1 cellular context compared by ENCODE assay signal in the genomic region with DNA sequence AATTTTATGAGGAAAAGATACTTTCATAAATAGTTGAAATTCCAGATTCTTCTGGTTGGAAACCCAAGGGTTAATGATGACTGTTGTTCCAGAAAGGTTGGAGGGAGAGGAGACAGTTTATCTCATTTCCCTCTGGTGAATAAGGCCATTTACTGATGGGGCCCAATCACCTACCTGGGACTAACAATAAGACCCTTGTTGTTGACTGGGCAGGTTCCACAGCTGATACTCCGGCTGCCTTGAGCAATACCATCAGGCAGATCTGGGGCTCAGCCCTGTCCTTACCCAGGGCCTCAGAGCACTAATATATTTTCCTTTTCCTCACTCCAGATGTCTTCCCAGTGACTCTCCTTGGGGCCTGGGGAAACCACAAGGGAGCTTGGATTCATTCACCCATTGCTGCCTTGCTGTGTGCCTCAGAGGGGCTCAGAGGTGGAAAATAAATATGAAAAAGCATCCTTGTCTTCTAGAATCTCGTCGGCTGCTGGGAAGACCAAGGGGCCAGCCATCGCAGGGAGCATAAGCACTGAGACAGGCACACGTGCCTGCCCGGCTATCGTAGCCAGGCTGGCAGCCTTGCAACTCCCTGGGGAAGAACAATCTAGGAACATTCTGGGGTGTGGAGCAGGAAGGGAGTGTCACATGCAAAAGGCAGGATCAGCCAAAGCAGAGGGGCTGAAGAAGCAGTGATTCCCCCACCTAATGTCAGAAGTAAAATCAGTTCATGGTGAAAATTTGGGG.
A peak's percentile ranks its signal among the peaks of the same experiment; 100 is the strongest.
TF ChIP-seq lines count a peak whose summit lies in the region.

No MANE protein-coding gene starts in this region.

TF ChIP-seq in HepG2, 621 proteins besides CTCF, POLR2A, EP300 and RAD21 (continues in another document):
- no peak for TF ChIP-seq LCORL (IDR thresholded peaks at IDR 0.05)
- TF ChIP-seq LCORL (CRISPR knock-in tag; IDR thresholded peaks at IDR 0.05), result peak; percentile 35; the same call in 1 of the 2 replicates
- TF ChIP-seq KAT7 (CRISPR knock-in tag; IDR thresholded peaks at IDR 0.05; ENCODE audit: borderline replicate concordance), result no peak
- TF ChIP-seq, protein P1, sequence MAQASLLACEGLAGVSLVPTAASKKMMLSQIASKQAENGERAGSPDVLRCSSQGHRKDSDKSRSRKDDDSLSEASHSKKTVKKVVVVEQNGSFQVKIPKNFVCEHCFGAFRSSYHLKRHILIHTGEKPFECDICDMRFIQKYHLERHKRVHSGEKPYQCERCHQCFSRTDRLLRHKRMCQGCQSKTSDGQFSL (CRISPR knock-in tag; IDR thresholded peaks at IDR 0.05), result no peak
- TF ChIP-seq, protein P2, sequence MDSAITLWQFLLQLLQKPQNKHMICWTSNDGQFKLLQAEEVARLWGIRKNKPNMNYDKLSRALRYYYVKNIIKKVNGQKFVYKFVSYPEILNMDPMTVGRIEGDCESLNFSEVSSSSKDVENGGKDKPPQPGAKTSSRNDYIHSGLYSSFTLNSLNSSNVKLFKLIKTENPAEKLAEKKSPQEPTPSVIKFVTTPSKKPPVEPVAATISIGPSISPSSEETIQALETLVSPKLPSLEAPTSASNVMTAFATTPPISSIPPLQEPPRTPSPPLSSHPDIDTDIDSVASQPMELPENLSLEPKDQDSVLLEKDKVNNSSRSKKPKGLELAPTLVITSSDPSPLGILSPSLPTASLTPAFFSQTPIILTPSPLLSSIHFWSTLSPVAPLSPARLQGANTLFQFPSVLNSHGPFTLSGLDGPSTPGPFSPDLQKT (CRISPR knock-in tag; IDR thresholded peaks at IDR 0.05; ENCODE audit: borderline replicate concordance), result no peak
- TF ChIP-seq, protein P3, sequence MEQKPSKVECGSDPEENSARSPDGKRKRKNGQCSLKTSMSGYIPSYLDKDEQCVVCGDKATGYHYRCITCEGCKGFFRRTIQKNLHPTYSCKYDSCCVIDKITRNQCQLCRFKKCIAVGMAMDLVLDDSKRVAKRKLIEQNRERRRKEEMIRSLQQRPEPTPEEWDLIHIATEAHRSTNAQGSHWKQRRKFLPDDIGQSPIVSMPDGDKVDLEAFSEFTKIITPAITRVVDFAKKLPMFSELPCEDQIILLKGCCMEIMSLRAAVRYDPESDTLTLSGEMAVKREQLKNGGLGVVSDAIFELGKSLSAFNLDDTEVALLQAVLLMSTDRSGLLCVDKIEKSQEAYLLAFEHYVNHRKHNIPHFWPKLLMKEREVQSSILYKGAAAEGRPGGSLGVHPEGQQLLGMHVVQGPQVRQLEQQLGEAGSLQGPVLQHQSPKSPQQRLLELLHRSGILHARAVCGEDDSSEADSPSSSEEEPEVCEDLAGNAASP (CRISPR knock-in tag; IDR thresholded peaks at IDR 0.05; ENCODE audit: borderline replicate concordance), result peak; percentile 47; the same call in 1 of the 2 replicates
- no peak for TF ChIP-seq FIP1L1 (IDR thresholded peaks at IDR 0.05; ENCODE audit: borderline replicate concordance, insufficient read depth, low read depth, low read length)
- TF ChIP-seq, protein P4, sequence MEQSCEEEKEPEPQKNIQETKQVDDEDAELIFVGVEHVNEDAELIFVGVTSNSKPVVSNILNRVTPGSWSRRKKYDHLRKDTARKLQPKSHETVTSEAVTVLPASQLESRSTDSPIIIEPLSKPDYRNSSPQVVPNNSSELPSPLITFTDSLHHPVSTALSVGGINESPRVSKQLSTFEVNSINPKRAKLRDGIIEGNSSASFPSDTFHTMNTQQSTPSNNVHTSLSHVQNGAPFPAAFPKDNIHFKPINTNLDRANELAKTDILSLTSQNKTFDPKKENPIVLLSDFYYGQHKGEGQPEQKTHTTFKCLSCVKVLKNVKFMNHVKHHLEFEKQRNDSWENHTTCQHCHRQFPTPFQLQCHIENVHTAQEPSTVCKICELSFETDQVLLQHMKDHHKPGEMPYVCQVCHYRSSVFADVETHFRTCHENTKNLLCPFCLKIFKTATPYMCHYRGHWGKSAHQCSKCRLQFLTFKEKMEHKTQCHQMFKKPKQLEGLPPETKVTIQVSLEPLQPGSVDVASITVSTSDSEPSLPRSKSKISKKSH (CRISPR knock-in tag; IDR thresholded peaks at IDR 0.05; ENCODE audit: borderline replicate concordance), result no peak
- no peak for TF ChIP-seq CHCHD3 (CRISPR knock-in tag; IDR thresholded peaks at IDR 0.05)
- TF ChIP-seq ZNF441 (CRISPR knock-in tag; IDR thresholded peaks at IDR 0.05; ENCODE audit: borderline replicate concordance), result no peak
- TF ChIP-seq HNF4G (IDR thresholded peaks at IDR 0.05; ENCODE audit: borderline replicate concordance, low read depth, low read length), result no peak
- TF ChIP-seq HNF4G (CRISPR knock-in tag; IDR thresholded peaks at IDR 0.05; ENCODE audit: borderline replicate concordance, low read depth), result no peak
- no peak for TF ChIP-seq RXRA (CRISPR knock-in tag; IDR thresholded peaks at IDR 0.05)
- no peak for TF ChIP-seq ZNF337 (CRISPR knock-in tag; IDR thresholded peaks at IDR 0.05; ENCODE audit: borderline replicate concordance, low read depth)
- TF ChIP-seq, protein P5, sequence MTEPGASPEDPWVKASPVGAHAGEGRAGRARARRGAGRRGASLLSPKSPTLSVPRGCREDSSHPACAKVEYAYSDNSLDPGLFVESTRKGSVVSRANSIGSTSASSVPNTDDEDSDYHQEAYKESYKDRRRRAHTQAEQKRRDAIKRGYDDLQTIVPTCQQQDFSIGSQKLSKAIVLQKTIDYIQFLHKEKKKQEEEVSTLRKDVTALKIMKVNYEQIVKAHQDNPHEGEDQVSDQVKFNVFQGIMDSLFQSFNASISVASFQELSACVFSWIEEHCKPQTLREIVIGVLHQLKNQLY (CRISPR knock-in tag; IDR thresholded peaks at IDR 0.05), result no peak
- TF ChIP-seq, protein P6, sequence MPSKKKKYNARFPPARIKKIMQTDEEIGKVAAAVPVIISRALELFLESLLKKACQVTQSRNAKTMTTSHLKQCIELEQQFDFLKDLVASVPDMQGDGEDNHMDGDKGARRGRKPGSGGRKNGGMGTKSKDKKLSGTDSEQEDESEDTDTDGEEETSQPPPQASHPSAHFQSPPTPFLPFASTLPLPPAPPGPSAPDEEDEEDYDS (CRISPR knock-in tag; IDR thresholded peaks at IDR 0.05), result 0 out of 2 replicates have a peak, but pooled peaks have one; percentile 36
- no peak for TF ChIP-seq ZNF788 (CRISPR knock-in tag; IDR thresholded peaks at IDR 0.05; ENCODE audit: borderline replicate concordance)
- TF ChIP-seq, protein P7, sequence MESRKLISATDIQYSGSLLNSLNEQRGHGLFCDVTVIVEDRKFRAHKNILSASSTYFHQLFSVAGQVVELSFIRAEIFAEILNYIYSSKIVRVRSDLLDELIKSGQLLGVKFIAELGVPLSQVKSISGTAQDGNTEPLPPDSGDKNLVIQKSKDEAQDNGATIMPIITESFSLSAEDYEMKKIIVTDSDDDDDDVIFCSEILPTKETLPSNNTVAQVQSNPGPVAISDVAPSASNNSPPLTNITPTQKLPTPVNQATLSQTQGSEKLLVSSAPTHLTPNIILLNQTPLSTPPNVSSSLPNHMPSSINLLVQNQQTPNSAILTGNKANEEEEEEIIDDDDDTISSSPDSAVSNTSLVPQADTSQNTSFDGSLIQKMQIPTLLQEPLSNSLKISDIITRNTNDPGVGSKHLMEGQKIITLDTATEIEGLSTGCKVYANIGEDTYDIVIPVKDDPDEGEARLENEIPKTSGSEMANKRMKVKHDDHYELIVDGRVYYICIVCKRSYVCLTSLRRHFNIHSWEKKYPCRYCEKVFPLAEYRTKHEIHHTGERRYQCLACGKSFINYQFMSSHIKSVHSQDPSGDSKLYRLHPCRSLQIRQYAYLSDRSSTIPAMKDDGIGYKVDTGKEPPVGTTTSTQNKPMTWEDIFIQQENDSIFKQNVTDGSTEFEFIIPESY (CRISPR knock-in tag; IDR thresholded peaks at IDR 0.05), result no peak
- TF ChIP-seq ZNF260 (CRISPR knock-in tag; IDR thresholded peaks at IDR 0.05; ENCODE audit: borderline replicate concordance, low read depth), result no peak
- no peak for TF ChIP-seq KLF13 (CRISPR knock-in tag; IDR thresholded peaks at IDR 0.05)
- no peak for TF ChIP-seq ZNF501 (CRISPR knock-in tag; IDR thresholded peaks at IDR 0.05)
- no peak for TF ChIP-seq ELF4 (CRISPR knock-in tag; IDR thresholded peaks at IDR 0.05; ENCODE audit: borderline replicate concordance)
- TF ChIP-seq DNMT3B (CRISPR knock-in tag; conservative IDR thresholded peaks at IDR 0.05), result no peak
- no peak for TF ChIP-seq ZNF12 (CRISPR knock-in tag; IDR thresholded peaks at IDR 0.05)
- TF ChIP-seq ZFP36 (IDR thresholded peaks at IDR 0.05; ENCODE audit: borderline replicate concordance, low read depth, low read length, partially characterized antibody), result no peak
- TF ChIP-seq, protein P8, sequence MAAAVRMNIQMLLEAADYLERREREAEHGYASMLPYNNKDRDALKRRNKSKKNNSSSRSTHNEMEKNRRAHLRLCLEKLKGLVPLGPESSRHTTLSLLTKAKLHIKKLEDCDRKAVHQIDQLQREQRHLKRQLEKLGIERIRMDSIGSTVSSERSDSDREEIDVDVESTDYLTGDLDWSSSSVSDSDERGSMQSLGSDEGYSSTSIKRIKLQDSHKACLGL (CRISPR knock-in tag; IDR thresholded peaks at IDR 0.05), result no peak
- no peak for TF ChIP-seq XBP1 (CRISPR knock-in tag; IDR thresholded peaks at IDR 0.05)
- TF ChIP-seq, protein P9, sequence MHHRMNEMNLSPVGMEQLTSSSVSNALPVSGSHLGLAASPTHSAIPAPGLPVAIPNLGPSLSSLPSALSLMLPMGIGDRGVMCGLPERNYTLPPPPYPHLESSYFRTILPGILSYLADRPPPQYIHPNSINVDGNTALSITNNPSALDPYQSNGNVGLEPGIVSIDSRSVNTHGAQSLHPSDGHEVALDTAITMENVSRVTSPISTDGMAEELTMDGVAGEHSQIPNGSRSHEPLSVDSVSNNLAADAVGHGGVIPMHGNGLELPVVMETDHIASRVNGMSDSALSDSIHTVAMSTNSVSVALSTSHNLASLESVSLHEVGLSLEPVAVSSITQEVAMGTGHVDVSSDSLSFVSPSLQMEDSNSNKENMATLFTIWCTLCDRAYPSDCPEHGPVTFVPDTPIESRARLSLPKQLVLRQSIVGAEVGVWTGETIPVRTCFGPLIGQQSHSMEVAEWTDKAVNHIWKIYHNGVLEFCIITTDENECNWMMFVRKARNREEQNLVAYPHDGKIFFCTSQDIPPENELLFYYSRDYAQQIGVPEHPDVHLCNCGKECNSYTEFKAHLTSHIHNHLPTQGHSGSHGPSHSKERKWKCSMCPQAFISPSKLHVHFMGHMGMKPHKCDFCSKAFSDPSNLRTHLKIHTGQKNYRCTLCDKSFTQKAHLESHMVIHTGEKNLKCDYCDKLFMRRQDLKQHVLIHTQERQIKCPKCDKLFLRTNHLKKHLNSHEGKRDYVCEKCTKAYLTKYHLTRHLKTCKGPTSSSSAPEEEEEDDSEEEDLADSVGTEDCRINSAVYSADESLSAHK (CRISPR knock-in tag; IDR thresholded peaks at IDR 0.05; ENCODE audit: borderline replicate concordance), result no peak
- TF ChIP-seq NCOR1 (IDR thresholded peaks at IDR 0.05; ENCODE audit: borderline replicate concordance, low read length), result no peak; the same call in 1 of the 2 replicates
- no peak for TF ChIP-seq ETV6 (CRISPR knock-in tag; conservative IDR thresholded peaks at IDR 0.05)
- no peak for TF ChIP-seq KDM3A (CRISPR knock-in tag; IDR thresholded peaks at IDR 0.05; ENCODE audit: low read depth)
- no peak for TF ChIP-seq SIX1 (CRISPR knock-in tag; IDR thresholded peaks at IDR 0.05; ENCODE audit: borderline replicate concordance)
- no peak for TF ChIP-seq ZNF224 (CRISPR knock-in tag; IDR thresholded peaks at IDR 0.05)
- no peak for TF ChIP-seq ATF1 (CRISPR knock-in tag; IDR thresholded peaks at IDR 0.05)
- TF ChIP-seq, protein P10, sequence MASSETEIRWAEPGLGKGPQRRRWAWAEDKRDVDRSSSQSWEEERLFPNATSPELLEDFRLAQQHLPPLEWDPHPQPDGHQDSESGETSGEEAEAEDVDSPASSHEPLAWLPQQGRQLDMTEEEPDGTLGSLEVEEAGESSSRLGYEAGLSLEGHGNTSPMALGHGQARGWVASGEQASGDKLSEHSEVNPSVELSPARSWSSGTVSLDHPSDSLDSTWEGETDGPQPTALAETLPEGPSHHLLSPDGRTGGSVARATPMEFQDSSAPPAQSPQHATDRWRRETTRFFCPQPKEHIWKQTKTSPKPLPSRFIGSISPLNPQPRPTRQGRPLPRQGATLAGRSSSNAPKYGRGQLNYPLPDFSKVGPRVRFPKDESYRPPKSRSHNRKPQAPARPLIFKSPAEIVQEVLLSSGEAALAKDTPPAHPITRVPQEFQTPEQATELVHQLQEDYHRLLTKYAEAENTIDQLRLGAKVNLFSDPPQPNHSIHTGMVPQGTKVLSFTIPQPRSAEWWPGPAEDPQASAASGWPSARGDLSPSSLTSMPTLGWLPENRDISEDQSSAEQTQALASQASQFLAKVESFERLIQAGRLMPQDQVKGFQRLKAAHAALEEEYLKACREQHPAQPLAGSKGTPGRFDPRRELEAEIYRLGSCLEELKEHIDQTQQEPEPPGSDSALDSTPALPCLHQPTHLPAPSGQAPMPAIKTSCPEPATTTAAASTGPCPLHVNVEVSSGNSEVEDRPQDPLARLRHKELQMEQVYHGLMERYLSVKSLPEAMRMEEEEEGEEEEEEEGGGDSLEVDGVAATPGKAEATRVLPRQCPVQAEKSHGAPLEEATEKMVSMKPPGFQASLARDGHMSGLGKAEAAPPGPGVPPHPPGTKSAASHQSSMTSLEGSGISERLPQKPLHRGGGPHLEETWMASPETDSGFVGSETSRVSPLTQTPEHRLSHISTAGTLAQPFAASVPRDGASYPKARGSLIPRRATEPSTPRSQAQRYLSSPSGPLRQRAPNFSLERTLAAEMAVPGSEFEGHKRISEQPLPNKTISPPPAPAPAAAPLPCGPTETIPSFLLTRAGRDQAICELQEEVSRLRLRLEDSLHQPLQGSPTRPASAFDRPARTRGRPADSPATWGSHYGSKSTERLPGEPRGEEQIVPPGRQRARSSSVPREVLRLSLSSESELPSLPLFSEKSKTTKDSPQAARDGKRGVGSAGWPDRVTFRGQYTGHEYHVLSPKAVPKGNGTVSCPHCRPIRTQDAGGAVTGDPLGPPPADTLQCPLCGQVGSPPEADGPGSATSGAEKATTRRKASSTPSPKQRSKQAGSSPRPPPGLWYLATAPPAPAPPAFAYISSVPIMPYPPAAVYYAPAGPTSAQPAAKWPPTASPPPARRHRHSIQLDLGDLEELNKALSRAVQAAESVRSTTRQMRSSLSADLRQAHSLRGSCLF (CRISPR knock-in tag; IDR thresholded peaks at IDR 0.05; ENCODE audit: borderline replicate concordance), result no peak
- peak; percentile 72 for TF ChIP-seq FOXO1 (CRISPR knock-in tag; IDR thresholded peaks at IDR 0.05)
- no peak for TF ChIP-seq ZNF792 (CRISPR knock-in tag; IDR thresholded peaks at IDR 0.05)
- TF ChIP-seq ZNF451 (CRISPR knock-in tag; IDR thresholded peaks at IDR 0.05), result no peak
- TF ChIP-seq, protein P11, sequence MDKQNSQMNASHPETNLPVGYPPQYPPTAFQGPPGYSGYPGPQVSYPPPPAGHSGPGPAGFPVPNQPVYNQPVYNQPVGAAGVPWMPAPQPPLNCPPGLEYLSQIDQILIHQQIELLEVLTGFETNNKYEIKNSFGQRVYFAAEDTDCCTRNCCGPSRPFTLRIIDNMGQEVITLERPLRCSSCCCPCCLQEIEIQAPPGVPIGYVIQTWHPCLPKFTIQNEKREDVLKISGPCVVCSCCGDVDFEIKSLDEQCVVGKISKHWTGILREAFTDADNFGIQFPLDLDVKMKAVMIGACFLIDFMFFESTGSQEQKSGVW (CRISPR knock-in tag; IDR thresholded peaks at IDR 0.05; ENCODE audit: borderline replicate concordance), result no peak
- no peak for TF ChIP-seq HOXA9 (CRISPR knock-in tag; IDR thresholded peaks at IDR 0.05; ENCODE audit: borderline replicate concordance)
